Comparison of ENCODE assay signal across 16 cellular contexts in genomic region chr15:50431204-50431603, GRCh38.
"Had no signal": no experiment of that assay in that cellular context is flagged by ENCODE, and none has a peak within 500 bp of the region (broad histone marks: within the 10 kb centered on the region; RNA-seq: fewer than 3 reads in every experiment).

No MANE protein-coding gene starts in this region.

- DNase-seq: activated CD4-positive, alpha-beta T cell treated with anti-CD3 and anti-CD28 coated beads, Interleukin-2, amount 50 U/mL, for 1 hour; activated CD8-positive, alpha-beta memory T cell treated with anti-CD3 and anti-CD28 coated beads for 24 hours; activated naive CD8-positive, alpha-beta T cell treated with anti-CD3 and anti-CD28 coated beads for 36 hours; brain microvascular endothelial cell; cerebellar nuclear complex; hippocampal formation; mammary epithelial cell; mucosa of descending colon; naive thymus-derived CD4-positive, alpha-beta T cell; right cardiac atrium; SW 1271; T-helper 9 cell; upper lobe of right lung had no signal

- H3K27me3 Mint-ChIP-seq: activated naive CD8-positive, alpha-beta T cell treated with anti-CD3 and anti-CD28 coated beads for 36 hours; naive thymus-derived CD4-positive, alpha-beta T cell; stimulated activated naive CD8-positive, alpha-beta T cell treated with anti-CD3 and anti-CD28 coated beads, Interleukin-15, Interleukin-2, amounts not matched to agents 100 ng/mL and 50 ng/mL, for 24 hours had no signal

- H3K27me3 ChIP-seq: brain microvascular endothelial cell, upper lobe of right lung had no signal

- H3K27ac Mint-ChIP-seq: activated naive CD8-positive, alpha-beta T cell treated with anti-CD3 and anti-CD28 coated beads for 36 hours; activated T-helper 1 cell treated with anti-CD3 and anti-CD28 coated beads, Interleukin-12 subunit alpha, Interleukin-12 subunit beta, Interleukin-2, Interleukin-4 antibody, amounts not matched to agents 30 ng/mL and 10 ng/mL and 1 ng/mL, durations not matched to agents 14 hours and 24 hours and 36 hours; stimulated activated naive CD8-positive, alpha-beta T cell treated with anti-CD3 and anti-CD28 coated beads, Interleukin-15, Interleukin-2, amounts not matched to agents 100 ng/mL and 50 ng/mL, for 24 hours had no signal

- H3K9me3 ChIP-seq: mucosa of descending colon, upper lobe of right lung had no signal

- H3K4me3 ChIP-seq: mucosa of descending colon, upper lobe of right lung had no signal

- H3K9me3 Mint-ChIP-seq: activated naive CD8-positive, alpha-beta T cell treated with anti-CD3 and anti-CD28 coated beads for 36 hours; activated T-helper 1 cell treated with anti-CD3 and anti-CD28 coated beads, Interleukin-12 subunit alpha, Interleukin-12 subunit beta, Interleukin-2, Interleukin-4 antibody, amounts not matched to agents 30 ng/mL and 10 ng/mL and 1 ng/mL, durations not matched to agents 14 hours and 24 hours and 36 hours; naive thymus-derived CD4-positive, alpha-beta T cell; stimulated activated naive CD8-positive, alpha-beta T cell treated with anti-CD3 and anti-CD28 coated beads, Interleukin-15, Interleukin-2, amounts not matched to agents 100 ng/mL and 50 ng/mL, for 24 hours had no signal

- ATAC-seq: left lobe of liver; mucosa of descending colon; naive thymus-derived CD4-positive, alpha-beta T cell; right cardiac atrium; upper lobe of right lung had no signal

- H3K4me3 Mint-ChIP-seq: activated naive CD8-positive, alpha-beta T cell treated with anti-CD3 and anti-CD28 coated beads for 36 hours; activated T-helper 1 cell treated with anti-CD3 and anti-CD28 coated beads, Interleukin-12 subunit alpha, Interleukin-12 subunit beta, Interleukin-2, Interleukin-4 antibody, amounts not matched to agents 30 ng/mL and 10 ng/mL and 1 ng/mL, durations not matched to agents 14 hours and 24 hours and 36 hours; stimulated activated naive CD8-positive, alpha-beta T cell treated with anti-CD3 and anti-CD28 coated beads, Interleukin-15, Interleukin-2, amounts not matched to agents 100 ng/mL and 50 ng/mL, for 24 hours had no signal
